In the genomic region with DNA sequence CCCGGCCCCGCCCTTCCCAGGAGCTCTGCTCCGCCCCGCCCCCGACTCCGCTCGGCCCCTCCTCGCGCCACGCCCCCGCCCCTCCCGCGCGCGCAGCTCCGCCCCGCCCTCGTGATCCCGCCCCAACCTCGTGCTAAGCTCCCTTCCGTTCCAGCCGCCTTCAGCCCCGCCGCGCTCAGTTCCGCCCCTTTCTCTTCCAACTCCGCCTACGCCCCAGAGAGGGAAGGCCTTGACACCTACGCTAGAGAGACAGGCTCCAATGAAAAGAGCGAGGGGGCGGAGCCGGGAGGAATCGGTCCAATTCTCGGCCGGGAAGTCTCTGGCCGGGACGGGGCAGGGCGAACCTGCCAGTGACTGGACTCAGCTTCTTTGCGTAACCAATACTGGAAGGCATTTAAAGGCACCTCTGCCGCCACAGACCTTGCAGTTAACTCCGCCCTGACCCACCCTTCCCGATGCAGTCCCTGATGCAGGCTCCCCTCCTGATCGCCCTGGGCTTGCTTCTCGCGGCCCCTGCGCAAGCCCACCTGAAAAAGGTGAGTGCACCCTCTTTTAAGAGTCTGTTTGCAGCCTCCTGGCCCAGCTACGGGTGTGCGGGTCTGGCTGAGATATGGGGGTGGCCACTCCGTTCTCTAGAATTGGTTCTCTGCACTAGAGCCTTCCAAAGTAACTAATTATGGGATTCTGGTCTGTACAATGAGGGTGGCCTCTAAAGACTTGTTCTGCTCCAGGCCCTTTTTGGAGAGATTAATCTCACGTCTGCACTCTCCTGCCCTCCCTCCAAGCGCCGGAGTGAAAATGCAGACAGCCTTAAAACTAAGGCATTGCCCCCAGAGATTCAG, we compare ENCODE assay signal across 8 cellular contexts. TPM values are rescaled to one million over a fixed set of nuclear protein-coding genes. Genes with fewer than 3 reads are reported as not detected.
DNase-seq lines count a peak whose midpoint lies in the region; ATAC-seq and TF ChIP-seq lines count a peak whose summit lies in the region.

A gene (plus strand): TSS at position 424 of the 842 bp plus-strand sequence. CDS start 32 bp downstream, at position 456.

- peaks cover 5 to 57% of the 10 kb centered on the region in 2 donors for H3K4me1 ChIP-seq in left lung

- H3K9me3 ChIP-seq in left lung: no peaks in the 10 kb centered on the region

- no peaks in the 10 kb centered on the region for H3K36me3 ChIP-seq in left lung

- peaks cover 0 to 4% (median 0%) of the 10 kb centered on the region in 3 donors for H3K27me3 Mint-ChIP-seq in CD14-positive monocyte (ENCODE audit: low read depth in 3 of 3)

- peak; percentile 89 for ATAC-seq in GM19397 (IDR thresholded peaks at IDR 0.05; ENCODE audit: unreplicated experiment)
- ATAC-seq in HG03571 (IDR thresholded peaks at IDR 0.05; ENCODE audit: unreplicated experiment): peak; percentile 82
- ATAC-seq in left lung: peak; percentile 95

- peaks cover 2 to 6% of the 10 kb centered on the region in 2 donors for H3K36me3 Mint-ChIP-seq in CD14-positive monocyte

- peak within 1 kb of the TSS; percentile 63 to 74 for H3K4me3 ChIP-seq in left lung

- no peaks in the 10 kb centered on the region for H3K9me3 Mint-ChIP-seq in CD14-positive monocyte

- peak within 1 kb of the TSS; percentile 63 to 86 for H3K27ac ChIP-seq in left lung

- H3K27me3 ChIP-seq in left lung: no peaks in the 10 kb centered on the region

- peak within 1 kb of the TSS; percentile 95 to 100 (median 97) for H3K27ac Mint-ChIP-seq in CD14-positive monocyte

- H3K4me3 Mint-ChIP-seq in CD14-positive monocyte: peak within 1 kb of the TSS; percentile 96 to 99

- TF ChIP-seq CTCF in CD14-positive monocyte (IDR thresholded peaks at IDR 0.05): no peak
- no peak for TF ChIP-seq CTCF in left lung (IDR thresholded peaks at IDR 0.05)

- intact Hi-C loops in CD14-positive monocyte (cut with micrococcal nuclease) (loop anchor here in 1 of 2 donors (5.0 to 10.0 kb wide), 2 partner anchors 36 to 198 kb away; no protein-coding TSS in a partner anchor), left lung (cut with DNase I) (no loop called here)

- DNase-seq in CD14-positive monocyte (ENCODE audit: low spot score) (peak; percentile 100), NCI-H82 (lab: John Stamatoyannopoulos, UW) (peak; percentile 99), dermis blood vessel endothelial cell (peak; percentile 100), left lung (peak; percentile 99 to 100)
- peak; percentile 99 for DNase-seq in activated CD4-positive, alpha-beta T cell treated with anti-CD3 and anti-CD28 coated beads, Interleukin-2, amount 50 U/mL, for 48 hours
- peak; percentile 98 to 99 for DNase-seq in stimulated activated CD4-positive, alpha-beta T cell treated with anti-CD3 and anti-CD28 coated beads, Interleukin-2, amount 100 ng/mL, for 48 hours

- peaks cover 61% of the 10 kb centered on the region for H3K4me1 Mint-ChIP-seq in CD14-positive monocyte

RNA-seq across cellular contexts. Expression of the gene that starts here (rescaled TPM):
- polyA plus RNA-seq in CD14-positive monocyte: 10 to 100 TPM; 28.0 to 57.9 TPM
- 15.5 and 18.0 TPM in 2 replicates for total RNA-seq in dermis blood vessel endothelial cell
- 10 to 100 TPM; 66.1 to 70.0 TPM for total RNA-seq in left lung

Comparison
In these comparisons a context has a peak if more than half of its experiments do, and no peak if none do; other contexts are left out.
1. Peak in every context shown above with its lines: DNase-seq, ATAC-seq, H3K4me3 ChIP-seq and H3K27ac ChIP-seq.